ENCODE assay signal across 24 cellular contexts in the genomic region with DNA sequence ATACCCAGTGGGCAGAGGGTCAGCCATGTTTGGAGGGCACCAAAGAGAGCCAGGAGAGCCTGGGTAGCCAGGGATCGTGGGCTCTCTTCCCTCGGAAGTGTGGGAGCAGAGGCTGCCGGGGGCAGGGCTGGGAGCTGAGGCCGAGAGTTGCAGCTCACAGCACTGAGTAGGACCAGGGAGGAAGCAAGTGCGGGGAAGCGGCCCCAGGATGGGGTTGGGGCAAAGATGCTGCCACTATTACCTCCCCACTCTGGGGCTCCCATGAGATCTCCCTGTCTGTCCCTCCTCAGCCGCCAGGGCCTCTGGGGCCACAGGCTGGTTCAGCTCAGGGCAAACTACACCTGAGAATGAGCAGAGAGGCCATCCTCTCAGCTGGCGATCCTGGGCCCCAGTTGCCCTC. TPM values are rescaled to one million over a fixed set of nuclear protein-coding genes. Genes with fewer than 3 reads are reported as not detected.
DNase-seq lines count a peak whose midpoint lies in the region; ATAC-seq, FAIRE-seq and TF ChIP-seq lines count a peak whose summit lies in the region.
"Had no signal": no experiment of that assay in that cellular context is flagged by ENCODE, and none has a peak within 500 bp of the region (broad histone marks: within the 10 kb centered on the region; RNA-seq: fewer than 3 reads in every experiment).

No MANE protein-coding gene starts in this region.

- H3K36me3 ChIP-seq in HepG2 (replicated peaks in 1 of 2; ENCODE audit: control insufficient read depth in 1 of 2, insufficient read depth in 2 of 2, low read length in 2 of 2) (no peaks in the 10 kb centered on the region), right lobe of liver (no peaks in the 10 kb centered on the region), GM23338 (ENCODE audit: insufficient read depth) (no peaks in the 10 kb centered on the region), testis (ENCODE audit: low read depth, missing control alignments) (no peaks in the 10 kb centered on the region)
- no peaks in the 10 kb centered on the region for H3K36me3 ChIP-seq in CD8-positive, alpha-beta memory T cell (ENCODE audit: insufficient read depth, low read length)

- no peaks in the 10 kb centered on the region for H3K9me2 ChIP-seq in GM23338 (ENCODE audit: insufficient read depth)

- H3K27me3 Mint-ChIP-seq in GM23338 (ENCODE audit: insufficient read depth, low read depth, poor library complexity) (peaks cover 17% of the 10 kb centered on the region), neural crest cell (ENCODE audit: low read depth) (peaks cover 2% of the 10 kb centered on the region)
- peaks cover 4% of the 10 kb centered on the region in 2 donors for H3K27me3 Mint-ChIP-seq in CD8-positive, alpha-beta memory T cell

- H2AFZ ChIP-seq in HepG2 (ENCODE audit: low read length): no peak overlapping the region
- no peak overlapping the region for H2AFZ ChIP-seq in GM23338

- 0 out of 3 replicates have a peak, but pooled peaks cover 5% of the 10 kb centered on the region for H3K36me3 Mint-ChIP-seq in GM23338 (ENCODE audit: low read depth)
- H3K36me3 Mint-ChIP-seq in neural crest cell (ENCODE audit: low read depth): no peaks in the 10 kb centered on the region
- H3K36me3 Mint-ChIP-seq in CD8-positive, alpha-beta memory T cell: no peaks in the 10 kb centered on the region

- TF ChIP-seq POLR2A in HepG2 (IDR thresholded peaks at IDR 0.05; ENCODE audit: insufficient read depth in 1 of 2, low read depth in 2 of 2, low read length in 2 of 2) (no peak), right lobe of liver (IDR thresholded peaks at IDR 0.05) (no peak), testis (IDR thresholded peaks at IDR 0.05) (no peak)

- H3K4me3 ChIP-seq in HepG2 (replicated peaks in 1 of 3; ENCODE audit: insufficient read depth in 1 of 3, low read depth in 2 of 3, low read length in 3 of 3): no peak overlapping the region
- no peak overlapping the region for H3K4me3 ChIP-seq in right lobe of liver
- no peak overlapping the region for H3K4me3 ChIP-seq in GM23338
- H3K4me3 ChIP-seq in CD8-positive, alpha-beta memory T cell (ENCODE audit: low read length): no peak overlapping the region
- no peak overlapping the region for H3K4me3 ChIP-seq in testis

- H3K9me3 ChIP-seq in HepG2 (ENCODE audit: low read length) (no peaks in the 10 kb centered on the region), right lobe of liver (no peaks in the 10 kb centered on the region), testis (no peaks in the 10 kb centered on the region)
- no peaks in the 10 kb centered on the region for H3K9me3 ChIP-seq in CD8-positive, alpha-beta memory T cell (ENCODE audit: low read length)

- no peaks in the 10 kb centered on the region for H3K79me2 ChIP-seq in HepG2 (ENCODE audit: insufficient read depth, low read length)
- no peaks in the 10 kb centered on the region for H3K79me2 ChIP-seq in GM23338 (replicated peaks; ENCODE audit: insufficient read depth)

- ATAC-seq in HepG2: 0 out of 3 replicates have a peak, but pooled peaks have one; percentile 31
- ATAC-seq in right lobe of liver: no peak
- ATAC-seq in GM23338: peak; percentile 39
- no peak for ATAC-seq in HG03175 (IDR thresholded peaks at IDR 0.05; ENCODE audit: unreplicated experiment)
- ATAC-seq: HCT116 had no signal

- no peak overlapping the region for H3K27ac ChIP-seq in HepG2 (ENCODE audit: extremely low read length, insufficient read depth, low read length)
- H3K27ac ChIP-seq in right lobe of liver: no peak overlapping the region
- H3K27ac ChIP-seq in GM23338 (ENCODE audit: low read depth): no peak overlapping the region
- H3K27ac ChIP-seq in CD8-positive, alpha-beta memory T cell (ENCODE audit: low read depth, low read length): no peak overlapping the region
- H3K27ac ChIP-seq in testis: no peak overlapping the region

- H4K20me1 ChIP-seq in HepG2 (ENCODE audit: insufficient read depth, low read length) (no peaks in the 10 kb centered on the region), GM23338 (replicated peaks; ENCODE audit: insufficient read depth) (no peaks in the 10 kb centered on the region)

- no peak for FAIRE-seq in HepG2 (lab: Jason Lieb, UNC)
- FAIRE-seq: GM12891, GM18507 had no signal

- in situ Hi-C loops in HepG2 (cut with HindIII; ENCODE audit: extremely low pct_ligation_motif_present, low pct_unique_long_range_greater_than_20kb): no loop called here

- H3K4me3 Mint-ChIP-seq in GM23338 (no peak overlapping the region), neural crest cell (no peak overlapping the region)
- no peak overlapping the region for H3K4me3 Mint-ChIP-seq in CD8-positive, alpha-beta memory T cell
- H3K4me3 Mint-ChIP-seq: CD14-positive monocyte; CD4-positive, alpha-beta T cell; H9 had no signal

- TF ChIP-seq EP300 in HepG2 (IDR thresholded peaks at IDR 0.05; ENCODE audit: low read depth in 2 of 2, low read length in 2 of 2) (no peak), HepG2 (CRISPR knock-in tag; IDR thresholded peaks at IDR 0.05; ENCODE audit: borderline replicate concordance) (no peak)

- CTCF ChIA-PET in HepG2 (lab: Yijun Ruan, JAX; ENCODE audit: low intra/inter-chr PET ratio, low total read pairs): no interaction called here
- CTCF ChIA-PET in CD8-positive, alpha-beta memory T cell (lab: Charles Lee): no interaction called here

- POLR2A ChIA-PET in HepG2 (lab: Yijun Ruan, JAX): no interaction called here
- POLR2A ChIA-PET in CD8-positive, alpha-beta memory T cell (lab: Charles Lee): no interaction called here

- no peak overlapping the region for H3K4me2 ChIP-seq in HepG2 (ENCODE audit: low read depth, low read length)
- H3K4me2 ChIP-seq in GM23338: no peak overlapping the region

- H3K27me3 ChIP-seq in HepG2 (ENCODE audit: control insufficient read depth in 1 of 2, insufficient read depth in 2 of 2, low read length in 2 of 2) (peaks cover 7 to 29% of the 10 kb centered on the region in 2 experiments; a peak in 3 of 5 replicates), right lobe of liver (no peaks in the 10 kb centered on the region), GM23338 (ENCODE audit: insufficient read depth) (no peaks in the 10 kb centered on the region), testis (no peaks in the 10 kb centered on the region)
- H3K27me3 ChIP-seq in CD8-positive, alpha-beta memory T cell (ENCODE audit: insufficient read depth, low read length, poor library complexity, severe bottlenecking): no peaks in the 10 kb centered on the region

- no peak overlapping the region for H3K27ac Mint-ChIP-seq in GM23338
- H3K27ac Mint-ChIP-seq in neural crest cell (ENCODE audit: unreplicated experiment): peak overlapping the region; percentile 31
- H3K27ac Mint-ChIP-seq in CD8-positive, alpha-beta memory T cell: no peak overlapping the region
- H3K27ac Mint-ChIP-seq: CD4-positive, alpha-beta T cell; H9 had no signal

- H3K9ac ChIP-seq in HepG2 (ENCODE audit: insufficient read depth, low read depth, low read length): no peak overlapping the region

- 40% methylated on average over 5 of the region's 8 CpGs for WGBS in HepG2 (ENCODE audit: low lambda C conversion rate)
- 89% methylated on average over 4 of the region's 8 CpGs for WGBS in right lobe of liver (ENCODE audit: insufficient coverage, low coverage, low lambda C conversion rate, missing lambda C conversion rate)
- WGBS in testis, 2 donors: 90 to 93% methylated on average over 3 to 8 of the region's 8 CpGs

- H3K4me1 Mint-ChIP-seq in GM23338 (peaks cover 2% of the 10 kb centered on the region; the same call in 2 of the 3 replicates), neural crest cell (peaks cover 9% of the 10 kb centered on the region)
- peaks cover 12 to 21% (median 14%) of the 10 kb centered on the region in 3 donors for H3K4me1 Mint-ChIP-seq in CD8-positive, alpha-beta memory T cell

- intact Hi-C loops in HepG2 (cut with micrococcal nuclease; ENCODE audit: unreplicated experiment) (no loop called here), right lobe of liver (cut with DNase I) (no loop called here), testis (cut with DNase I; ENCODE audit: low total_unique reads) (no loop called here)

- TF ChIP-seq CTCF in HepG2 (CRISPR knock-in tag; IDR thresholded peaks at IDR 0.05) (no peak), right lobe of liver (IDR thresholded peaks at IDR 0.05) (no peak), GM23338 (conservative IDR thresholded peaks at IDR 0.05; ENCODE audit: low read depth in 2 of 2) (no peak), neural crest cell (conservative IDR thresholded peaks at IDR 0.05) (no peak), testis (IDR thresholded peaks at IDR 0.05) (no peak)

- H3K4me1 ChIP-seq in HepG2 (ENCODE audit: insufficient read depth, low read length) (peaks cover 8% of the 10 kb centered on the region), right lobe of liver (no peaks in the 10 kb centered on the region), GM23338 (ENCODE audit: insufficient read depth) (no peaks in the 10 kb centered on the region), testis (no peaks in the 10 kb centered on the region)
- H3K4me1 ChIP-seq in CD8-positive, alpha-beta memory T cell (ENCODE audit: insufficient read depth, low read length): peaks cover 8% of the 10 kb centered on the region

- H3K9me3 Mint-ChIP-seq in GM23338 (peaks cover 15% of the 10 kb centered on the region), neural crest cell (peaks cover 4% of the 10 kb centered on the region)
- peaks cover 0 to 5% (median 0%) of the 10 kb centered on the region in 5 donors for H3K9me3 Mint-ChIP-seq in CD8-positive, alpha-beta memory T cell
- H3K9me3 Mint-ChIP-seq: CD4-positive, alpha-beta T cell had no signal

- no peak for TF ChIP-seq RAD21 in HepG2 (CRISPR knock-in tag; IDR thresholded peaks at IDR 0.05)

- no peak for DNase-seq in HepG2 (ENCODE audit: low spot score)
- no peak for DNase-seq in right lobe of liver
- DNase-seq in GM23338 (ENCODE audit: low spot score): no peak
- DNase-seq in neural crest cell (ENCODE audit: low read depth, low spot score): no peak
- no peak for DNase-seq in CD8-positive, alpha-beta memory T cell
- no peak for DNase-seq in testis
- DNase-seq: Calu3; CD4-positive, alpha-beta T cell; COR-L47; DMS53; DMS79 treated with DMSO at 0.1 percent for 48 hours; GF-D8; H9 had no signal

- no peaks in the 10 kb centered on the region for H3F3A ChIP-seq in GM23338 (replicated peaks; ENCODE audit: low read depth)

- no TSS peak for BruUV-seq in HepG2 (replicated peaks; lab: Mats Ljungman, UMichigan)

RNA-seq across cellular contexts. Expression of gene DIO3, which starts 20.8 kb away (rescaled TPM):
- total RNA-seq in HepG2 (2016; rRNA removed; fragmentation: Illumina TruSeq; extraction: Trizol) (not detected in 2 replicates), right lobe of liver (1 to 10 TPM in 1 of 6 experiments, under 1 TPM in 1, not detected in 4; 0.39 to 6.4 TPM), neural crest cell (0.36 and 0.51 TPM in 2 replicates), testis (1 to 10 TPM; 2.4 to 4.6 TPM)
- not detected in 2 replicates for total RNA-seq in HepG2 (2016; cell fraction: cytosol; rRNA removed; fragmentation: Illumina TruSeq; extraction: Trizol; ENCODE audit: low read depth)
- not detected in 2 replicates for total RNA-seq in HepG2 (2016; cell fraction: insoluble cytoplasmic fraction; rRNA removed; fragmentation: Illumina TruSeq; extraction: Trizol)
- total RNA-seq in HepG2 (2016; cell fraction: membrane; rRNA removed; fragmentation: Illumina TruSeq; extraction: Trizol): not detected in 2 replicates
- total RNA-seq in HepG2 (2016; cell fraction: nucleus; rRNA removed; fragmentation: Illumina TruSeq; extraction: Trizol): not detected in 2 replicates
- polyA plus RNA-seq in HepG2 (2011; rRNA removed) (not detected in 2 replicates), GM23338 (2016; fragmentation: Nextera tagmentation; extraction: Ambion mirVana) (0.10 TPM in 2 replicates), testis (ENCODE audit: insufficient read depth, low read depth, low replicate concordance) (2.3 TPM)
- not detected in 2 replicates for polyA plus RNA-seq in HepG2 (2011; cell fraction: cytosol; rRNA removed)
- not detected in 2 replicates for polyA plus RNA-seq in HepG2 (2011; cell fraction: nucleus; rRNA removed)
- polyA plus RNA-seq in HepG2 (2012): not detected in 2 replicates
- not detected in 2 replicates for polyA plus RNA-seq in HepG2 (2016; cell fraction: cytosol; fragmentation: Illumina TruSeq; extraction: Trizol; ENCODE audit: low read depth)
- polyA plus RNA-seq in HepG2 (2016; cell fraction: insoluble cytoplasmic fraction; fragmentation: Illumina TruSeq; extraction: Trizol; ENCODE audit: low read depth): not detected in 2 replicates
- not detected in 2 replicates for polyA plus RNA-seq in HepG2 (2016; cell fraction: membrane; fragmentation: Illumina TruSeq; extraction: Trizol; ENCODE audit: low read depth)
- polyA plus RNA-seq in HepG2 (2016; cell fraction: nucleus; fragmentation: Illumina TruSeq; extraction: Trizol; ENCODE audit: insufficient read depth, low read depth): not detected in 2 replicates
- polyA minus RNA-seq in HepG2 (2011; rRNA and poly(A)+ RNA removed; ENCODE audit: low replicate concordance): 0.10 and 7.2 TPM in 2 replicates
- polyA minus RNA-seq in HepG2 (2011; cell fraction: cytosol; rRNA and poly(A)+ RNA removed): not detected in 2 replicates
- not detected in 2 replicates for polyA minus RNA-seq in HepG2 (2011; cell fraction: nucleus; rRNA and poly(A)+ RNA removed)
- 0.28 TPM in 1 of 2 replicates, not detected in the other for total RNA-seq in GM23338 (2014; rRNA removed; shearing (Covaris generic))
- not detected for total RNA-seq in CD8-positive, alpha-beta memory T cell
- polyA plus RNA-seq in CD8-positive, alpha-beta memory T cell: not detected
- total RNA-seq: A172; A673; CD4-positive, alpha-beta T cell; Daoy; G401; H4; H9 had no signal
- polyA plus RNA-seq: BJ, CD14-positive monocyte had no signal

Comparison
In these comparisons a context has a peak if more than half of its experiments do, and no peak if none do; other contexts are left out.
1. ATAC-seq: peak in HepG2 (single experiment) and GM23338 (single experiment); none in right lobe of liver (0 of 4) and HG03175 (single experiment).